Comparison of ENCODE assay signal across 1 cellular context in genomic region chr7:131305152-131305551, GRCh38.
TF ChIP-seq lines count a peak whose summit lies in the region.

No MANE protein-coding gene starts in this region.

TF ChIP-seq in HepG2, 621 proteins besides CTCF, POLR2A, EP300 and RAD21 (continued from another document and continues in another):
- TF ChIP-seq FOXP4 (CRISPR knock-in tag; IDR thresholded peaks at IDR 0.05) (peak; percentile 51; the same call in 1 of the 2 replicates), HHEX (CRISPR knock-in tag; IDR thresholded peaks at IDR 0.05) (peak; percentile 41; the same call in 1 of the 2 replicates), NR2F2 (IDR thresholded peaks at IDR 0.05; ENCODE audit: borderline replicate concordance, low read depth) (0 out of 2 replicates have a peak, but pooled peaks have one; percentile 24), ISL2 (CRISPR knock-in tag; IDR thresholded peaks at IDR 0.05) (no peak), NR2F6 (IDR thresholded peaks at IDR 0.05) (peak; percentile 49; the same call in 1 of the 2 replicates), NR2F6 (CRISPR knock-in tag; IDR thresholded peaks at IDR 0.05) (no peak), PAXIP1 (CRISPR knock-in tag; conservative IDR thresholded peaks at IDR 0.05) (peak; percentile 52), ZNF10 (CRISPR knock-in tag; IDR thresholded peaks at IDR 0.05; ENCODE audit: borderline replicate concordance, low read depth) (no peak), HBP1 (CRISPR knock-in tag; IDR thresholded peaks at IDR 0.05; ENCODE audit: low read depth) (no peak), HNF4A (CRISPR knock-in tag; IDR thresholded peaks at IDR 0.05) (0 out of 2 replicates have a peak, but pooled peaks have one; percentile 26), BATF2 (CRISPR knock-in tag; IDR thresholded peaks at IDR 0.05) (no peak), ZNF431 (CRISPR knock-in tag; IDR thresholded peaks at IDR 0.05; ENCODE audit: borderline replicate concordance, low read depth) (no peak), RCOR2 (CRISPR knock-in tag; IDR thresholded peaks at IDR 0.05) (0 out of 2 replicates have a peak, but pooled peaks have one; percentile 38), NFRKB (IDR thresholded peaks at IDR 0.05) (no peak), LCORL (IDR thresholded peaks at IDR 0.05) (no peak), LCORL (CRISPR knock-in tag; IDR thresholded peaks at IDR 0.05) (peak; percentile 27; the same call in 1 of the 2 replicates), ATF3 (CRISPR knock-in tag; IDR thresholded peaks at IDR 0.05) (no peak), CREB1 (IDR thresholded peaks at IDR 0.05) (no peak), CREB1 (CRISPR knock-in tag; IDR thresholded peaks at IDR 0.05) (peak; percentile 31; the same call in 1 of the 2 replicates), TFAP4 (IDR thresholded peaks at IDR 0.05; ENCODE audit: borderline replicate concordance, low read depth) (peak; percentile 99), ZNF724P (CRISPR knock-in tag; IDR thresholded peaks at IDR 0.05; ENCODE audit: borderline replicate concordance) (no peak), ERF (CRISPR knock-in tag; IDR thresholded peaks at IDR 0.05) (no peak), SOX13 (IDR thresholded peaks at IDR 0.05) (peak; percentile 56; the same call in 1 of the 2 replicates), SOX13 (CRISPR knock-in tag; conservative IDR thresholded peaks at IDR 0.05 in 1 of 2, IDR thresholded peaks at IDR 0.05 in 1 of 2) (peak in 1 of 2 experiments; percentile 91; a peak in 2 of 4 replicates), GATAD2A (CRISPR knock-in tag; IDR thresholded peaks at IDR 0.05) (peak; percentile 78), RARA (CRISPR knock-in tag; IDR thresholded peaks at IDR 0.05) (peak; percentile 58), NFE2L2 (IDR thresholded peaks at IDR 0.05; ENCODE audit: low read length) (no peak), SAP130 (CRISPR knock-in tag; IDR thresholded peaks at IDR 0.05; ENCODE audit: low read depth) (peak; percentile 65), MED1 (CRISPR knock-in tag; IDR thresholded peaks at IDR 0.05) (peak; percentile 37; the same call in 1 of the 2 replicates), ZNF451 (CRISPR knock-in tag; IDR thresholded peaks at IDR 0.05) (no peak), HMG20A (CRISPR knock-in tag; IDR thresholded peaks at IDR 0.05; ENCODE audit: borderline replicate concordance) (0 out of 2 replicates have a peak, but pooled peaks have one; percentile 38), REXO4 (CRISPR knock-in tag; IDR thresholded peaks at IDR 0.05; ENCODE audit: borderline replicate concordance) (no peak), FOXM1 (CRISPR knock-in tag; IDR thresholded peaks at IDR 0.05) (no peak), TBL1XR1 (IDR thresholded peaks at IDR 0.05; ENCODE audit: borderline replicate concordance, low read length, partially characterized antibody) (no peak), ARID5B (CRISPR knock-in tag; IDR thresholded peaks at IDR 0.05) (peak; percentile 80), TCF7 (IDR thresholded peaks at IDR 0.05; ENCODE audit: low read depth) (peak; percentile 54), ZNF501 (CRISPR knock-in tag; IDR thresholded peaks at IDR 0.05) (no peak), NR2C2 (CRISPR knock-in tag; IDR thresholded peaks at IDR 0.05; ENCODE audit: borderline replicate concordance) (peak; percentile 25; the same call in 1 of the 2 replicates), MIER3 (CRISPR knock-in tag; IDR thresholded peaks at IDR 0.05; ENCODE audit: borderline replicate concordance) (no peak), FOXP1 (IDR thresholded peaks at IDR 0.05) (no peak), FOXP1 (CRISPR knock-in tag; IDR thresholded peaks at IDR 0.05) (peak; percentile 61), ZNF652 (CRISPR knock-in tag; IDR thresholded peaks at IDR 0.05; ENCODE audit: borderline replicate concordance, low read depth) (no peak), ARNT (IDR thresholded peaks at IDR 0.05) (no peak), NCOA2 (CRISPR knock-in tag; IDR thresholded peaks at IDR 0.05) (0 out of 2 replicates have a peak, but pooled peaks have one; percentile 41), PAF1 (CRISPR knock-in tag; IDR thresholded peaks at IDR 0.05) (no peak), ARID4A (CRISPR knock-in tag; IDR thresholded peaks at IDR 0.05; ENCODE audit: borderline replicate concordance) (peak; percentile 13; the same call in 1 of the 2 replicates), TFDP1 (CRISPR knock-in tag; IDR thresholded peaks at IDR 0.05; ENCODE audit: borderline replicate concordance) (no peak), ZNF556 (CRISPR knock-in tag; IDR thresholded peaks at IDR 0.05; ENCODE audit: borderline replicate concordance) (no peak), SOX6 (IDR thresholded peaks at IDR 0.05) (no peak), SOX6 (CRISPR knock-in tag; IDR thresholded peaks at IDR 0.05) (peak; percentile 89)
